9 cellular contexts compared by ENCODE assay signal in genomic region chr6:107713214-107713962, GRCh38.
DNase-seq lines count a peak whose midpoint lies in the region; ATAC-seq, FAIRE-seq and TF ChIP-seq lines count a peak whose summit lies in the region.
"Had no signal": no experiment of that assay in that cellular context is flagged by ENCODE, and none has a peak within 500 bp of the region (broad histone marks: within the 10 kb centered on the region; RNA-seq: fewer than 3 reads in every experiment).

No MANE protein-coding gene starts in this region.

- peak; percentile 15 to 72 (median 62) for ATAC-seq in psoas muscle

- no peak overlapping the region for H3K9ac ChIP-seq in colonic mucosa (ENCODE audit: low read depth in 2 of 2, low read length in 2 of 2)

- no peak for TF ChIP-seq CTCF in psoas muscle (IDR thresholded peaks at IDR 0.05)
- TF ChIP-seq CTCF in colonic mucosa (IDR thresholded peaks at IDR 0.05) = no peak

- peak overlapping the region; percentile 33 for H3K4me3 ChIP-seq in psoas muscle
- no peak overlapping the region for H3K4me3 ChIP-seq in colonic mucosa

- H3K36me3 ChIP-seq in psoas muscle (ENCODE audit: insufficient read depth in 1 of 2, low read depth in 1 of 2) (no peaks in the 10 kb centered on the region), colonic mucosa (no peaks in the 10 kb centered on the region)

- FAIRE-seq in GM12891 (lab: Jason Lieb, UNC) = peak; percentile 56
- FAIRE-seq: frontal cortex had no signal

- H3K27me3 ChIP-seq in psoas muscle (ENCODE audit: insufficient read depth in 3 of 3, low read length in 2 of 3) = no peaks in the 10 kb centered on the region
- H3K27me3 ChIP-seq in colonic mucosa = no peaks in the 10 kb centered on the region

- H3K27ac ChIP-seq in psoas muscle (no peak overlapping the region), colonic mucosa (no peak overlapping the region)

- TF ChIP-seq POLR2A in GM12891 (IDR thresholded peaks at IDR 0.05; ENCODE audit: low read depth, low read length) = no peak

- H3K9me3 ChIP-seq in psoas muscle = no peaks in the 10 kb centered on the region
- no peaks in the 10 kb centered on the region for H3K9me3 ChIP-seq in colonic mucosa

- H3K4me1 ChIP-seq in psoas muscle (peaks cover 9% of the 10 kb centered on the region), colonic mucosa (no peaks in the 10 kb centered on the region)

- 33 to 39% (median 36%) methylated on average over 8 of the region's 8 CpGs for WGBS in psoas muscle, 3 donors

- intact Hi-C loops in psoas muscle (cut with DNase I) = no loop called here
- intact Hi-C loops in colonic mucosa (cut with DNase I) = no loop called here

- DNase-seq in GM12891 (ENCODE audit: insufficient read length, low spot score) (no peak), RPMI7951 (ENCODE audit: low read depth) (peak; percentile 24), dermis blood vessel endothelial cell (peak; percentile 8), psoas muscle (no peak), DMS79 treated with DMSO at 0.1 percent for 48 hours (lab: John Stamatoyannopoulos, UW) (no peak), DMS153 treated with DMSO at 0.1 percent for 48 hours (lab: John Stamatoyannopoulos, UW; ENCODE audit: unreplicated experiment) (no peak), HPDE6-E6E7 (ENCODE audit: extremely low spot score) (no peak), colonic mucosa (no peak)

TF ChIP-seq in GM12891, 5 proteins besides CTCF, POLR2A, EP300 and RAD21:
- TF ChIP-seq PAX5 (IDR thresholded peaks at IDR 0.05; ENCODE audit: insufficient read depth, low read length, severe bottlenecking) (no peak), SPI1 (IDR thresholded peaks at IDR 0.05; ENCODE audit: low read depth, low read length) (0 out of 2 replicates have a peak, but pooled peaks have one; percentile 35)

Comparison
In these comparisons a context has a peak if more than half of its experiments do, and no peak if none do; other contexts are left out.
1. DNase-seq: peak in RPMI7951 (single experiment) and dermis blood vessel endothelial cell (single experiment); none in GM12891 (single experiment), psoas muscle (0 of 2), DMS79 treated with DMSO at 0.1 percent for 48 hours (single experiment), DMS153 treated with DMSO at 0.1 percent for 48 hours (single experiment), HPDE6-E6E7 (single experiment) and colonic mucosa (single experiment).